In the genomic region with DNA sequence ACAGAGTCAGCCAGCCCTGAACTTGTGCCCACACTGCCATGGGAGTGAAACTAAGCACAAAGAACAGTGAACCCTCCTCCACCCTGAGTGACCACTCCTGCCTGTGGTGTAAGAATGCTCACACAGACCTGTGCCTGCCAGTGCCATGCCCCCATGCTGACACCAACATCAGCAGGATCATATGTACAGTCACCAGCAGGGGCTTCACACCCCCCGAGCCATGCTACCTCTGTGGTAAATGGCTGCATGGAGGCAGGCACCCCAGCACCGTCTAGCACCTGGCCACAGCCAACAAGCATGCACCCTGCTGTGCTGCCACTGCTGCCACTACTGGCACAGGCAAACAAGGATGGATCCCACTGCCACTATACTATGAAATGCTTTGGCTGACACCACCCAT, we compare ENCODE assay signal across 28 cellular contexts.
"Had no signal": no experiment of that assay in that cellular context is flagged by ENCODE, and none has a peak within 500 bp of the region (broad histone marks: within the 10 kb centered on the region; RNA-seq: fewer than 3 reads in every experiment).

No MANE protein-coding gene starts in this region.

- ATAC-seq: mucosa of descending colon; naive thymus-derived CD4-positive, alpha-beta T cell; sciatic nerve had no signal

- H3K27me3 ChIP-seq: heart left ventricle, ovary, right atrium auricular region, suprapubic skin, tibial artery, uterus had no signal

- FAIRE-seq: islet of Langerhans had no signal

- H3K9me3 ChIP-seq: mucosa of descending colon, ovary, right atrium auricular region, suprapubic skin, thoracic aorta, tibial artery, uterus had no signal

- H3K4me1 Mint-ChIP-seq: immature natural killer cell; naive thymus-derived CD4-positive, alpha-beta T cell had no signal

- H3K27me3 Mint-ChIP-seq: progenitor cell of endocrine pancreas had no signal

- H3K9me3 Mint-ChIP-seq: stimulated activated naive CD8-positive, alpha-beta T cell treated with anti-CD3 and anti-CD28 coated beads, Interleukin-15, Interleukin-2, amounts not matched to agents 100 ng/mL and 50 ng/mL, for 24 hours had no signal

- H3K4me1 ChIP-seq: suprapubic skin, tibial artery, uterus had no signal

- H3K4me3 Mint-ChIP-seq: immature natural killer cell; naive thymus-derived CD4-positive, alpha-beta T cell; natural killer cell treated with Interleukin-12 subunit alpha and Interleukin-12 subunit beta and Interleukin-15 and Interleukin-18, amount 100 ng/mL, for 72 hours; stimulated activated naive CD8-positive, alpha-beta T cell treated with anti-CD3 and anti-CD28 coated beads, Interleukin-15, Interleukin-2, amounts not matched to agents 100 ng/mL and 50 ng/mL, for 24 hours had no signal

- H3K36me3 Mint-ChIP-seq: immature natural killer cell had no signal

- H3K36me3 ChIP-seq: heart left ventricle, left ventricle myocardium inferior, ovary, right atrium auricular region, suprapubic skin, thoracic aorta, tibial artery, uterus had no signal

- DNase-seq: heart left ventricle; hypothalamus; immature natural killer cell; left ventricle myocardium inferior; mesendoderm; midbrain; mucosa of descending colon; naive thymus-derived CD4-positive, alpha-beta T cell; nucleus accumbens; ovary; stimulated activated CD4-positive, alpha-beta T cell treated with anti-CD3 and anti-CD28 coated beads, Interleukin-12 subunit alpha, Interleukin-12 subunit beta, amount 100 ng/mL, for 4 hours; stimulated activated CD4-positive, alpha-beta T cell treated with anti-CD3 and anti-CD28 coated beads, Interleukin-15, amount 100 ng/mL, for 24 hours; stimulated activated CD4-positive, alpha-beta T cell treated with anti-CD3 and anti-CD28 coated beads, Interleukin-2, amount 100 ng/mL, for 24 hours; stimulated activated CD4-positive, alpha-beta T cell treated with anti-CD3 and anti-CD28 coated beads, Interleukin-4, amount 100 ng/mL, for 1 hour; stimulated activated naive CD4-positive, alpha-beta T cell; tibial artery; trophoblast cell; uterus had no signal

- H3K27ac ChIP-seq: heart left ventricle, left ventricle myocardium inferior, ovary, right atrium auricular region, skin epidermis, suprapubic skin, thoracic aorta, tibial artery, uterus had no signal

- H3K4me3 ChIP-seq: heart left ventricle, left ventricle myocardium inferior, lung, mucosa of descending colon, ovary, right atrium auricular region, skin epidermis, suprapubic skin, thoracic aorta, tibial artery, uterus had no signal

- H3K27ac Mint-ChIP-seq: immature natural killer cell; naive thymus-derived CD4-positive, alpha-beta T cell; natural killer cell treated with Interleukin-12 subunit alpha and Interleukin-12 subunit beta and Interleukin-15 and Interleukin-18, amount 100 ng/mL, for 72 hours; progenitor cell of endocrine pancreas; stimulated activated naive CD8-positive, alpha-beta T cell treated with anti-CD3 and anti-CD28 coated beads, Interleukin-15, Interleukin-2, amounts not matched to agents 100 ng/mL and 50 ng/mL, for 24 hours had no signal
